Comparison of ENCODE assay signal across 15 cellular contexts in the genomic region with DNA sequence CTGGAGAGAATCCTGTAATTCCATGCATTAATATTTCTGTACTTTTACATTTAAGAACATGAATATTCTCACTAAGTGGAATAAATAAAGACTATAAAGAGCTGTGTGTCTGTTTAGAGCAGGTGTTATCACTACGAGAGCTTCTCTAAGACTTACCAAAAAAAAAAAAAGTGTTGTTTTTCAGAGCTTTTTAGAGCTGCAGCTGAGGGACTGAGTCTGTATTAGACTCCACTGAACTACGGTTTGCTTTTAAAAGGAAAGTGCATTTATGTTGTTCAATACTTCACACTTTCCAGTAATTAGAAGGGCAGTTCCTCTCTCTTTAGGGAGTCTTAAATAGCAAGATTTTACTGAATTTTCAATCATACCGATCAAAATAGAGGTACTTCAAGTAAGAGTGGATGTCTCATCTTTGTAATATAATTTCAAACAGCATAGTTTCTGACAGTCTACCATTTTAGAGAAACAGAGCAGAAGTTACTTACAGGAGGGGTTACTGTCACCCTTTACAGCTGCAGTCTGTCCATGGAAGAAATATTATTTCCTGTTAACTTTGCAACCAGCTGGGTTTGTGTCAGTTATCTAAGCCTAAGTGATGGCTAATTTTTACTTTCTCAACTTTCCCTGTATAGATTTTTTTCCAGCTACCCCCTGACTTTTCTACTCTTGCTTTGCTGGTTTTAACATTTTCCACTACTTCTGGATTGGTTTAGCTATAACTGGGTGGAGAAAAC. TPM values are rescaled to one million over a fixed set of nuclear protein-coding genes. Genes with fewer than 3 reads are reported as not detected.
DNase-seq lines count a peak whose midpoint lies in the region; ATAC-seq and TF ChIP-seq lines count a peak whose summit lies in the region.
"Had no signal": no experiment of that assay in that cellular context is flagged by ENCODE, and none has a peak within 500 bp of the region (broad histone marks: within the 10 kb centered on the region; RNA-seq: fewer than 3 reads in every experiment).

No MANE protein-coding gene starts in this region.

- no peaks in the 10 kb centered on the region for H3K36me3 ChIP-seq in colonic mucosa
- no peaks in the 10 kb centered on the region for H3K36me3 ChIP-seq in thymus (ENCODE audit: control insufficient read depth, insufficient read depth)
- H3K36me3 ChIP-seq: breast epithelium, SJSA1 had no signal

- no peaks in the 10 kb centered on the region for H3K27me3 ChIP-seq in colonic mucosa
- H3K27me3 ChIP-seq in thymus (ENCODE audit: control insufficient read depth, insufficient read depth), result no peaks in the 10 kb centered on the region

- peak; percentile 36 for DNase-seq in NOMO-1 treated with DMSO at 0.1 percent for 48 hours (lab: John Stamatoyannopoulos, UW; ENCODE audit: unreplicated experiment)
- DNase-seq in NOMO-1 treated with dmso at 0.1 percent for 144 hours (lab: John Stamatoyannopoulos, UW; ENCODE audit: unreplicated experiment), result no peak
- DNase-seq in NAMALWA (ENCODE audit: low spot score), result peak; percentile 80
- DNase-seq in colonic mucosa, result no peak
- DNase-seq in central memory CD4-positive, alpha-beta T cell, result no peak
- DNase-seq: activated CD4-positive, alpha-beta T cell treated with anti-CD3 and anti-CD28 coated beads, Interleukin-2, amount 10 ng/mL, durations not matched to agents 24 days and 14 days; C1 segment of cervical spinal cord; hypothalamus; NCI-H1930 had no signal

- 7% methylated on average over 3 of the region's 3 CpGs for WGBS in thymus

- no peak for TF ChIP-seq CTCF in colonic mucosa (IDR thresholded peaks at IDR 0.05)

- H3K9me3 ChIP-seq in colonic mucosa (no peaks in the 10 kb centered on the region), thymus (ENCODE audit: control insufficient read depth) (no peaks in the 10 kb centered on the region)
- H3K9me3 ChIP-seq: breast epithelium, SJSA1 had no signal

- H3K4me1 ChIP-seq in colonic mucosa (no peaks in the 10 kb centered on the region), thymus (ENCODE audit: control insufficient read depth, insufficient read depth, low read length) (peaks cover 33% of the 10 kb centered on the region)
- H3K4me1 ChIP-seq: breast epithelium, SJSA1 had no signal

- H3K27ac ChIP-seq in colonic mucosa (peak overlapping the region; percentile 11), thymus (ENCODE audit: low read depth) (peak overlapping the region; percentile 57)
- H3K27ac ChIP-seq: breast epithelium, epithelial cell of prostate, SJSA1 had no signal

- intact Hi-C loops in colonic mucosa (cut with DNase I), result no loop called here

- no peak for ATAC-seq in GM19035 (IDR thresholded peaks at IDR 0.05; ENCODE audit: unreplicated experiment)
- ATAC-seq in HG02610 (IDR thresholded peaks at IDR 0.05; ENCODE audit: unreplicated experiment), result no peak

- H3K9ac ChIP-seq in colonic mucosa (ENCODE audit: low read depth in 2 of 2, low read length in 2 of 2), result peak overlapping the region in 1 of 2 donors; percentile 41

- no peak overlapping the region for H3K4me3 ChIP-seq in colonic mucosa
- H3K4me3 ChIP-seq in thymus (ENCODE audit: low read length), result peak overlapping the region; percentile 31
- H3K4me3 ChIP-seq: SJSA1 had no signal

RNA-seq across cellular contexts. Expression of a gene that starts 2.4 kb away (rescaled TPM):
- total RNA-seq in colonic mucosa, result 10 to 100 TPM; 58.1 to 92.6 TPM
- 22.2 TPM for polyA plus RNA-seq in thymus
- total RNA-seq: SJSA1 had no signal

Comparison
In these comparisons a context has a peak if more than half of its experiments do, and no peak if none do; other contexts are left out.
1. DNase-seq: peak in NOMO-1 treated with DMSO at 0.1 percent for 48 hours (single experiment) and NAMALWA (single experiment); none in NOMO-1 treated with dmso at 0.1 percent for 144 hours (single experiment), colonic mucosa (single experiment) and central memory CD4-positive, alpha-beta T cell (single experiment).